18 cellular contexts compared by ENCODE assay signal in the genomic region with DNA sequence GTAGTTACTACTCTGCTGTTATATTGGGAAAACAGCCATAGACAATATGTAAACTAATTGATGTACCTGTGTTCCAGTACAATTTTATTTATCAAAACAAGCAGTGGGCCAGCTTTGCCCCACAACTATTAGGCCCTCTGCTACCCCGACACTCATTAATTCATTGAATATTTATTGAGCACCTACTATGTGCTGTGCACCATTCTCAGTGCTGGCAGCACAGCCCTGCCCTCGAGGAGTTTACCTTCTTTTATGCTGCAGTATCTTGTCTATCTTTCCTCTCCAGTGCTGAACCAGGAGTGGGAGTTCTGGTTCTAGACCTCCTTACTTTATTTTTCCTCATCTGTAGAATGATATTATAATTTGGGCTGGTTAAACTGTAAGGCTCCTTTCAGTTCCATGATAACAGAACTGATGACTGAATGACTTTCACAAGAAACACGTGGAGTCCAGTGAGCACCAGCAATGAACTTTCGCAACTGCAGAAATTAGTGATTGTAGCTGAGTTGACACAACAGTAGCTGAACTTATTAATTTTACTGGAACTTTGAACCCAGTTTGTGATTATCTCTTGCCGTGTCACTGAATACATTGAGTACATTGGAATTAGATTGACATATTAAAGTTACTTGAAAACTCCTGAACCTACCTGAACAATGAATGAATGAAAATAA. TPM values are rescaled to one million over a fixed set of nuclear protein-coding genes. Genes with fewer than 3 reads are reported as not detected.
DNase-seq lines count a peak whose midpoint lies in the region; ATAC-seq, FAIRE-seq and TF ChIP-seq lines count a peak whose summit lies in the region.
"Had no signal": no experiment of that assay in that cellular context is flagged by ENCODE, and none has a peak within 500 bp of the region (broad histone marks: within the 10 kb centered on the region; RNA-seq: fewer than 3 reads in every experiment).

No MANE protein-coding gene starts in this region.

- no peak for TF ChIP-seq RAD21 in HepG2 (CRISPR knock-in tag; IDR thresholded peaks at IDR 0.05)

- H2AFZ ChIP-seq in HepG2 (ENCODE audit: low read length) = no peak overlapping the region
- H2AFZ ChIP-seq: GM23338 had no signal

- H3K27ac Mint-ChIP-seq in stimulated activated naive CD8-positive, alpha-beta T cell treated with anti-CD3 and anti-CD28 coated beads, Interleukin-15, Interleukin-2, amounts not matched to agents 100 ng/mL and 50 ng/mL, for 24 hours = peak overlapping the region; percentile 52
- H3K27ac Mint-ChIP-seq in T-cell = no peak overlapping the region
- H3K27ac Mint-ChIP-seq: GM23338 had no signal

- no peaks in the 10 kb centered on the region; a peak in 2 of 5 replicates for H3K27me3 ChIP-seq in HepG2 (ENCODE audit: control insufficient read depth in 1 of 2, insufficient read depth in 2 of 2, low read length in 2 of 2)
- no peaks in the 10 kb centered on the region for H3K27me3 ChIP-seq in effector memory CD4-positive, alpha-beta T cell (replicated peaks; ENCODE audit: control insufficient read depth, insufficient read depth, low read length, poor library complexity, severe bottlenecking)
- H3K27me3 ChIP-seq: cardiac muscle cell, right atrium auricular region had no signal

- TF ChIP-seq CTCF in HepG2 (CRISPR knock-in tag; IDR thresholded peaks at IDR 0.05) = no peak

- in situ Hi-C loops in HepG2 (cut with HindIII; ENCODE audit: extremely low pct_ligation_motif_present, low pct_unique_long_range_greater_than_20kb) = no loop called here

- TF ChIP-seq EP300 in HepG2 (IDR thresholded peaks at IDR 0.05; ENCODE audit: low read depth in 2 of 2, low read length in 2 of 2) (no peak), HepG2 (CRISPR knock-in tag; IDR thresholded peaks at IDR 0.05; ENCODE audit: borderline replicate concordance) (no peak)

- CTCF ChIA-PET in T-cell (lab: Charles Lee) = no interaction called here
- CTCF ChIA-PET in HepG2 (lab: Yijun Ruan, JAX; ENCODE audit: low intra/inter-chr PET ratio, low total read pairs) = no interaction called here

- TF ChIP-seq POLR2A in HepG2 (IDR thresholded peaks at IDR 0.05; ENCODE audit: insufficient read depth in 1 of 2, low read depth in 2 of 2, low read length in 2 of 2) (no peak), GM12891 (IDR thresholded peaks at IDR 0.05; ENCODE audit: low read depth, low read length) (no peak)

- H3K9me3 ChIP-seq in HepG2 (ENCODE audit: low read length) = no peaks in the 10 kb centered on the region
- no peaks in the 10 kb centered on the region for H3K9me3 ChIP-seq in effector memory CD4-positive, alpha-beta T cell (ENCODE audit: control insufficient read depth, low read length)
- H3K9me3 ChIP-seq: right atrium auricular region had no signal

- intact Hi-C loops in HepG2 (cut with micrococcal nuclease; ENCODE audit: unreplicated experiment) = no loop called here

- H3K4me3 Mint-ChIP-seq in stimulated activated naive CD8-positive, alpha-beta T cell treated with anti-CD3 and anti-CD28 coated beads, Interleukin-15, Interleukin-2, amounts not matched to agents 100 ng/mL and 50 ng/mL, for 24 hours = peak overlapping the region; percentile 92
- peak overlapping the region in 2 of 3 donors; percentile 19 to 21 for H3K4me3 Mint-ChIP-seq in T-cell

- peaks cover 69% of the 10 kb centered on the region for H3K79me2 ChIP-seq in HepG2 (ENCODE audit: insufficient read depth, low read length)

- FAIRE-seq in HepG2 (lab: Jason Lieb, UNC) (no peak), GM12891 (lab: Jason Lieb, UNC) (no peak)
- FAIRE-seq: endometrium, islet of Langerhans had no signal

- POLR2A ChIA-PET in T-cell (lab: Charles Lee) (no interaction called here), HepG2 (lab: Yijun Ruan, JAX) (no interaction called here)

- DNase-seq in stimulated activated naive CD8-positive, alpha-beta T cell treated with anti-CD3 and anti-CD28 coated beads, Interleukin-15, Interleukin-2, amounts not matched to agents 100 U/mL and 50 U/mL, for 24 hours = no peak
- DNase-seq in T-cell (no peak), HepG2 (ENCODE audit: low spot score) (peak; percentile 40), GM12891 (ENCODE audit: insufficient read length, low spot score) (no peak), T-helper 9 cell (no peak), mesenteric fat pad (ENCODE audit: low spot score) (no peak)
- DNase-seq in effector memory CD4-positive, alpha-beta T cell = no peak
- DNase-seq: activated CD4-positive, alpha-beta T cell treated with anti-CD3 and anti-CD28 coated beads for 48 hours; KBM-7; NCI-H2029; stimulated activated CD4-positive, alpha-beta T cell treated with anti-CD3 and anti-CD28 coated beads, Interleukin-2, amount 100 ng/mL, for 48 hours; SW 1271 had no signal

- H4K20me1 ChIP-seq in HepG2 (ENCODE audit: insufficient read depth, low read length) = peaks cover 40% of the 10 kb centered on the region

- BruUV-seq in HepG2 (replicated peaks; lab: Mats Ljungman, UMichigan) = no TSS peak

- H3K9me3 Mint-ChIP-seq in stimulated activated naive CD8-positive, alpha-beta T cell treated with anti-CD3 and anti-CD28 coated beads, Interleukin-15, Interleukin-2, amounts not matched to agents 100 ng/mL and 50 ng/mL, for 24 hours = no peaks in the 10 kb centered on the region
- H3K9me3 Mint-ChIP-seq in T-cell = no peaks in the 10 kb centered on the region
- H3K9me3 Mint-ChIP-seq: GM23338 had no signal

- H3K9ac ChIP-seq in HepG2 (ENCODE audit: insufficient read depth, low read depth, low read length) = peak overlapping the region; percentile 98; the same call in 1 of the 2 replicates

- 64% methylated on average over 5 of the region's 5 CpGs for WGBS in HepG2 (ENCODE audit: low lambda C conversion rate)

- peaks cover 8 to 14% of the 10 kb centered on the region in 2 experiments; a peak in 4 of 5 replicates for H3K36me3 ChIP-seq in HepG2 (replicated peaks in 1 of 2; ENCODE audit: control insufficient read depth in 1 of 2, insufficient read depth in 2 of 2, low read length in 2 of 2)
- peaks cover 10% of the 10 kb centered on the region for H3K36me3 ChIP-seq in effector memory CD4-positive, alpha-beta T cell (ENCODE audit: control insufficient read depth, insufficient read depth, low read length)
- H3K36me3 ChIP-seq: cardiac muscle cell had no signal

- no peak overlapping the region for H3K27ac ChIP-seq in HepG2 (ENCODE audit: extremely low read length, insufficient read depth, low read length)
- no peak overlapping the region for H3K27ac ChIP-seq in effector memory CD4-positive, alpha-beta T cell (ENCODE audit: insufficient read depth, low read length, poor library complexity, severe bottlenecking)
- H3K27ac ChIP-seq: cardiac muscle cell, right atrium auricular region had no signal

- H3K36me3 Mint-ChIP-seq in stimulated activated naive CD8-positive, alpha-beta T cell treated with anti-CD3 and anti-CD28 coated beads, Interleukin-15, Interleukin-2, amounts not matched to agents 100 ng/mL and 50 ng/mL, for 24 hours (ENCODE audit: low read depth) = peaks cover 30% of the 10 kb centered on the region
- peaks cover 10% of the 10 kb centered on the region for H3K36me3 Mint-ChIP-seq in T-cell

- H3K4me3 ChIP-seq in HepG2 (replicated peaks in 1 of 3; ENCODE audit: insufficient read depth in 1 of 3, low read depth in 2 of 3, low read length in 3 of 3) = peak overlapping the region in 1 of 3 experiments; percentile 97; a peak in 1 of 6 replicates
- H3K4me3 ChIP-seq in effector memory CD4-positive, alpha-beta T cell (ENCODE audit: insufficient read depth, low read depth, low read length, poor library complexity, severe bottlenecking) = no peak overlapping the region
- H3K4me3 ChIP-seq: cardiac muscle cell, GM23338, right atrium auricular region had no signal

- ATAC-seq in stimulated activated naive CD8-positive, alpha-beta T cell treated with anti-CD3 and anti-CD28 coated beads, Interleukin-15, Interleukin-2, amounts not matched to agents 100 U/mL and 50 U/mL, for 24 hours = no peak
- no peak for ATAC-seq in T-cell (replicated peaks in 1 of 4)
- ATAC-seq in HepG2 = no peak
- ATAC-seq: GM23338 had no signal

- H3K27me3 Mint-ChIP-seq in stimulated activated naive CD8-positive, alpha-beta T cell treated with anti-CD3 and anti-CD28 coated beads, Interleukin-15, Interleukin-2, amounts not matched to agents 100 ng/mL and 50 ng/mL, for 24 hours = no peaks in the 10 kb centered on the region
- no peaks in the 10 kb centered on the region for H3K27me3 Mint-ChIP-seq in T-cell

- H3K4me1 ChIP-seq in HepG2 (ENCODE audit: insufficient read depth, low read length) = peaks cover 55% of the 10 kb centered on the region
- peaks cover 5% of the 10 kb centered on the region for H3K4me1 ChIP-seq in effector memory CD4-positive, alpha-beta T cell (ENCODE audit: control insufficient read depth, insufficient read depth, low read length, poor library complexity, severe bottlenecking)

- peak overlapping the region; percentile 93 for H3K4me2 ChIP-seq in HepG2 (ENCODE audit: low read depth, low read length)

- peaks cover 60% of the 10 kb centered on the region for H3K4me1 Mint-ChIP-seq in stimulated activated naive CD8-positive, alpha-beta T cell treated with anti-CD3 and anti-CD28 coated beads, Interleukin-15, Interleukin-2, amounts not matched to agents 100 ng/mL and 50 ng/mL, for 24 hours (ENCODE audit: low read depth)
- H3K4me1 Mint-ChIP-seq in T-cell = peaks cover 57 to 71% (median 71%) of the 10 kb centered on the region in 3 donors

RNA-seq across cellular contexts. Expression of a gene that starts 2.4 kb away (rescaled TPM):
- 10 to 100 TPM; 60.3 to 80.2 (median 74.1) TPM for total RNA-seq in T-cell
- total RNA-seq in HepG2 (2016; rRNA removed; fragmentation: Illumina TruSeq; extraction: Trizol) = 63.9 and 69.8 TPM in 2 replicates
- total RNA-seq in HepG2 (2016; cell fraction: cytosol; rRNA removed; fragmentation: Illumina TruSeq; extraction: Trizol; ENCODE audit: low read depth) = 32.8 and 35.9 TPM in 2 replicates
- 60.6 and 68.2 TPM in 2 replicates for total RNA-seq in HepG2 (2016; cell fraction: insoluble cytoplasmic fraction; rRNA removed; fragmentation: Illumina TruSeq; extraction: Trizol)
- 50.4 and 52.5 TPM in 2 replicates for total RNA-seq in HepG2 (2016; cell fraction: membrane; rRNA removed; fragmentation: Illumina TruSeq; extraction: Trizol)
- 67.6 and 76.5 TPM in 2 replicates for total RNA-seq in HepG2 (2016; cell fraction: nucleus; rRNA removed; fragmentation: Illumina TruSeq; extraction: Trizol)
- polyA plus RNA-seq in HepG2 (2011; rRNA removed) = 61.5 and 63.7 TPM in 2 replicates
- polyA plus RNA-seq in HepG2 (2011; cell fraction: cytosol; rRNA removed) = 37.5 and 43.3 TPM in 2 replicates
- 85.8 and 95.1 TPM in 2 replicates for polyA plus RNA-seq in HepG2 (2011; cell fraction: nucleus; rRNA removed)
- polyA plus RNA-seq in HepG2 (2012) = 31.0 and 31.7 TPM in 2 replicates
- polyA plus RNA-seq in HepG2 (2016; cell fraction: cytosol; fragmentation: Illumina TruSeq; extraction: Trizol; ENCODE audit: low read depth) = 34.8 and 42.5 TPM in 2 replicates
- polyA plus RNA-seq in HepG2 (2016; cell fraction: insoluble cytoplasmic fraction; fragmentation: Illumina TruSeq; extraction: Trizol; ENCODE audit: low read depth) = 68.7 and 71.7 TPM in 2 replicates
- 40.0 and 42.5 TPM in 2 replicates for polyA plus RNA-seq in HepG2 (2016; cell fraction: membrane; fragmentation: Illumina TruSeq; extraction: Trizol; ENCODE audit: low read depth)
- polyA plus RNA-seq in HepG2 (2016; cell fraction: nucleus; fragmentation: Illumina TruSeq; extraction: Trizol; ENCODE audit: insufficient read depth, low read depth) = 61.9 and 64.3 TPM in 2 replicates
- 76.3 and 91.4 TPM in 2 replicates for polyA minus RNA-seq in HepG2 (2011; rRNA and poly(A)+ RNA removed; ENCODE audit: low replicate concordance)
- polyA minus RNA-seq in HepG2 (2011; cell fraction: cytosol; rRNA and poly(A)+ RNA removed) = 18.7 and 21.0 TPM in 2 replicates
- polyA minus RNA-seq in HepG2 (2011; cell fraction: nucleus; rRNA and poly(A)+ RNA removed) = 181 and 186 TPM in 2 replicates
- 23.9 TPM for polyA plus RNA-seq in GM12891 (2012; ENCODE audit: low read depth, missing spikeins)
- total RNA-seq in mesenteric fat pad = 60.8 TPM

RNA-seq across cellular contexts. Expression of a gene that starts 53.7 kb away (rescaled TPM):
- total RNA-seq in T-cell (not detected), HepG2 (2016; rRNA removed; fragmentation: Illumina TruSeq; extraction: Trizol) (not detected in 2 replicates), mesenteric fat pad (not detected)
- not detected in 2 replicates for total RNA-seq in HepG2 (2016; cell fraction: cytosol; rRNA removed; fragmentation: Illumina TruSeq; extraction: Trizol; ENCODE audit: low read depth)
- total RNA-seq in HepG2 (2016; cell fraction: insoluble cytoplasmic fraction; rRNA removed; fragmentation: Illumina TruSeq; extraction: Trizol) = not detected in 2 replicates
- total RNA-seq in HepG2 (2016; cell fraction: membrane; rRNA removed; fragmentation: Illumina TruSeq; extraction: Trizol) = not detected in 2 replicates
- total RNA-seq in HepG2 (2016; cell fraction: nucleus; rRNA removed; fragmentation: Illumina TruSeq; extraction: Trizol) = not detected in 2 replicates
- not detected in 2 replicates for polyA plus RNA-seq in HepG2 (2011; rRNA removed)
- polyA plus RNA-seq in HepG2 (2011; cell fraction: cytosol; rRNA removed) = not detected in 2 replicates
- polyA plus RNA-seq in HepG2 (2011; cell fraction: nucleus; rRNA removed) = not detected in 2 replicates
- 0.17 TPM in 1 of 2 replicates, not detected in the other for polyA plus RNA-seq in HepG2 (2012)
- not detected in 2 replicates for polyA plus RNA-seq in HepG2 (2016; cell fraction: cytosol; fragmentation: Illumina TruSeq; extraction: Trizol; ENCODE audit: low read depth)
- not detected in 2 replicates for polyA plus RNA-seq in HepG2 (2016; cell fraction: insoluble cytoplasmic fraction; fragmentation: Illumina TruSeq; extraction: Trizol; ENCODE audit: low read depth)
- not detected in 2 replicates for polyA plus RNA-seq in HepG2 (2016; cell fraction: membrane; fragmentation: Illumina TruSeq; extraction: Trizol; ENCODE audit: low read depth)
- polyA plus RNA-seq in HepG2 (2016; cell fraction: nucleus; fragmentation: Illumina TruSeq; extraction: Trizol; ENCODE audit: insufficient read depth, low read depth) = not detected in 2 replicates
- not detected in 2 replicates for polyA minus RNA-seq in HepG2 (2011; rRNA and poly(A)+ RNA removed; ENCODE audit: low replicate concordance)
- polyA minus RNA-seq in HepG2 (2011; cell fraction: cytosol; rRNA and poly(A)+ RNA removed) = not detected in 2 replicates
- not detected in 2 replicates for polyA minus RNA-seq in HepG2 (2011; cell fraction: nucleus; rRNA and poly(A)+ RNA removed)
- not detected for polyA plus RNA-seq in GM12891 (2012; ENCODE audit: low read depth, missing spikeins)
- total RNA-seq: cardiac muscle cell, right atrium auricular region had no signal
- polyA plus RNA-seq: cardiac muscle cell had no signal
